Comparison of ENCODE assay signal across 28 cellular contexts in genomic region chr3:8191406-8191805, GRCh38.
"Had no signal": no experiment of that assay in that cellular context is flagged by ENCODE, and none has a peak within 500 bp of the region (broad histone marks: within the 10 kb centered on the region; RNA-seq: fewer than 3 reads in every experiment).

No MANE protein-coding gene starts in this region.

- H3K4me1 Mint-ChIP-seq: naive thymus-derived CD8-positive, alpha-beta T cell; nephron; neural crest cell; stimulated activated naive B cell treated with anti-CD40 and anti-IgM and Interleukin-4, amounts not matched to agents 10 μg/mL and 1 μg/mL and 100 μg/mL, for 72 hours had no signal

- H3K27me3 ChIP-seq: left lung, pancreas, stomach, testis, thyroid gland, transverse colon, upper lobe of left lung, vagina had no signal

- H3K4me1 ChIP-seq: left lung, lower lobe of right lung, pancreas, prostate gland, stomach, testis, thyroid gland, transverse colon, upper lobe of left lung, vagina had no signal

- H3K4me3 ChIP-seq: left lung, lower lobe of right lung, pancreas, prostate gland, skin epidermis, stomach, testis, thyroid gland, transverse colon, upper lobe of left lung, vagina had no signal

- H3K27ac ChIP-seq: left lung, lower lobe of right lung, pancreas, prostate gland, skin epidermis, stomach, testis, thyroid gland, transverse colon, upper lobe of left lung, vagina had no signal

- H3K9me3 ChIP-seq: lower lobe of right lung, pancreas, prostate gland, testis, thyroid gland, transverse colon, upper lobe of left lung, vagina had no signal

- H3K36me3 ChIP-seq: left lung, lower lobe of right lung, pancreas, prostate gland, stomach, thyroid gland, transverse colon, upper lobe of left lung, vagina had no signal

- ATAC-seq: left colon; left lung; lower lobe of right lung; naive thymus-derived CD8-positive, alpha-beta T cell; pancreas; right cardiac atrium; sciatic nerve; stimulated activated naive B cell treated with anti-CD40 and anti-IgM and Interleukin-4, amounts not matched to agents 10 μg/mL and 1 μg/mL and 100 μg/mL, for 72 hours; stimulated activated naive CD8-positive, alpha-beta T cell treated with anti-CD3 and anti-CD28 coated beads, Interleukin-15, Interleukin-2, amounts not matched to agents 100 U/mL and 50 U/mL, for 24 hours had no signal

- H3K4me3 Mint-ChIP-seq: naive thymus-derived CD8-positive, alpha-beta T cell; nephron; neural crest cell; stimulated activated naive B cell treated with anti-CD40 and anti-IgM and Interleukin-4, amounts not matched to agents 10 μg/mL and 1 μg/mL and 100 μg/mL, for 72 hours had no signal

- H3K36me3 Mint-ChIP-seq: naive thymus-derived CD8-positive, alpha-beta T cell had no signal

- H3K27ac Mint-ChIP-seq: nephron; stimulated activated naive B cell treated with anti-CD40 and anti-IgM and Interleukin-4, amounts not matched to agents 10 μg/mL and 1 μg/mL and 100 μg/mL, for 72 hours had no signal

- DNase-seq: left colon; left lung; lower lobe of right lung; mammary epithelial cell; mesenchymal stem cell; naive thymus-derived CD8-positive, alpha-beta T cell; nucleus accumbens; pancreas; posterior cingulate gyrus; retina; right cardiac atrium; stimulated activated CD4-positive, alpha-beta T cell treated with anti-CD3 and anti-CD28 coated beads, Interleukin-12 subunit alpha, Interleukin-12 subunit beta, amount 100 ng/mL, for 4 hours; stimulated activated CD4-positive, alpha-beta T cell treated with anti-CD3 and anti-CD28 coated beads, Interleukin-15, amount 100 ng/mL, for 24 hours; stimulated activated CD4-positive, alpha-beta T cell treated with anti-CD3 and anti-CD28 coated beads, Interleukin-2, amount 100 ng/mL, for 24 hours; stimulated activated CD4-positive, alpha-beta T cell treated with anti-CD3 and anti-CD28 coated beads, Interleukin-4, amount 100 ng/mL, for 1 hour; stimulated activated naive B cell treated with anti-CD40 and anti-IgM and Interleukin-4, amounts not matched to agents 10 μg/mL and 1 μg/mL and 100 μg/mL, for 72 hours; stimulated activated naive CD8-positive, alpha-beta T cell treated with anti-CD3 and anti-CD28 coated beads, Interleukin-15, Interleukin-2, amounts not matched to agents 100 U/mL and 50 U/mL, for 24 hours; stomach; testis; thyroid gland; transverse colon; upper lobe of left lung had no signal
